10 cellular contexts compared by ENCODE assay signal in the genomic region with DNA sequence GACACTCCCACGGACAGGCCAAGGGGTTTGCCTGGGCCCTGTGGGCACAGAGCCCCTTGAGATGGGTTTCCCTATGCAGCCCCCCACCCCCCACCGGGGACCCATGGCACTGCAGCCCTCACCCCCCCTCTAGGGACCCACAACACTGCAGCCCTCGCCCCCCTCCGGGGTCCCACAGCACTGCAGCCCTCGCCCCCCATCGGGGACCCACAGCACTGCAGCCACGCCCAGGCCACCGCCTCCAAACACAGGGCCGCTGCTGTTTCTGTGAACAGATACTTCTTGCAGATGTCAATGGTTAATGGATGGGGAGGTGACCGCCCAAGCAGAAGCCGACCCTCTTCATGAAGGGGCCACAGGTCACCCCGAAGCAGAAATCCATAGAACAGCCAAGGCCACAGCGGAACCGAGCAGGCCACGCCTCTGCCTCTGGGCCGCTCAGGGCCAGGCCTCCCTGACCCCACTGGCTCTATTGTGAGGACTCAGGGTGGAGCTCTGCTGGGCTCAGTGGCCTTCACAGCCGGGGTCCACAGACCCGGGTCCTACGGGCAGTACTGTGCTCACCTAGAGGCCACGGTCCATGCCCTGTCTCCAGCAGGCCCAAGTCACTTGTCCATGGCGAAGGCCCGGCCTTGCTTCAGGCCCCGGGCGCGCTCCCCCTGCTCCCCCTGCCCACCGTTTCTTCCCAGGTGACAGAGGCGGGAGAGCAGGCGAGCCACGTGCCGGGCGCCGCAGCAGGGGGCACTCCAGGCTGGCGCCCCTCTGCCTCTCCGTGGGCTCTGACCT. TPM values are rescaled to one million over a fixed set of nuclear protein-coding genes. Genes with fewer than 3 reads are reported as not detected.
A peak's percentile ranks its signal among the peaks of the same experiment; 100 is the strongest.
DNase-seq lines count a peak whose midpoint lies in the region; TF ChIP-seq lines count a peak whose summit lies in the region.
"Had no signal": no experiment of that assay in that cellular context is flagged by ENCODE, and none has a peak within 500 bp of the region (broad histone marks: within the 10 kb centered on the region; RNA-seq: fewer than 3 reads in every experiment).

No MANE protein-coding gene starts in this region.

- no peaks in the 10 kb centered on the region for H3K27me3 Mint-ChIP-seq in nephron (ENCODE audit: low read depth)
- H3K27me3 Mint-ChIP-seq: activated T-helper 17 cell treated with anti-CD3 and anti-CD28 coated beads, Interleukin-2, amount 50 U/mL, for 72 hours had no signal

- CTCF ChIA-PET in mammary epithelial cell (lab: Charles Lee; ENCODE audit: low non-redundant PET), result interaction anchor here (1.2 kb wide), 1 partner anchor 152 kb away, joined by 4 read pairs; no protein-coding TSS in a partner anchor

- no peak overlapping the region for H3K4me3 ChIP-seq in breast epithelium
- H3K4me3 ChIP-seq in mammary epithelial cell (replicated peaks in 1 of 3; ENCODE audit: insufficient read depth in 1 of 3, low read depth in 2 of 3, low read length in 3 of 3), result no peak overlapping the region
- H3K4me3 ChIP-seq in dorsolateral prefrontal cortex, result peak overlapping the region in 3 of 59 donors; percentile 14 to 39 (median 25)
- H3K4me3 ChIP-seq in vagina, result no peak overlapping the region

- H3K36me3 ChIP-seq in breast epithelium, result no peaks in the 10 kb centered on the region
- H3K36me3 ChIP-seq in mammary epithelial cell (ENCODE audit: insufficient read depth, low read length), result no peaks in the 10 kb centered on the region
- H3K36me3 ChIP-seq in vagina, result no peaks in the 10 kb centered on the region

- TF ChIP-seq CTCF in breast epithelium (IDR thresholded peaks at IDR 0.05) (no peak), mammary epithelial cell (conservative IDR thresholded peaks at IDR 0.05 in 1 of 2, IDR thresholded peaks at IDR 0.05 in 1 of 2; ENCODE audit: extremely low read depth in 1 of 2, insufficient read depth in 1 of 2, low read depth in 1 of 2, low read length in 2 of 2) (no peak), dorsolateral prefrontal cortex (IDR thresholded peaks at IDR 0.05 in 54 of 56, conservative IDR thresholded peaks at IDR 0.05 in 2 of 56; ENCODE audit: low read depth in 1 of 56, partially characterized antibody in 56 of 56) (no peak), nephron (IDR thresholded peaks at IDR 0.05; ENCODE audit: unreplicated experiment in 3 of 3) (no peak), vagina (IDR thresholded peaks at IDR 0.05) (no peak)

- no peaks in the 10 kb centered on the region for H3K36me3 Mint-ChIP-seq in nephron (ENCODE audit: low read depth)

- H3K27ac Mint-ChIP-seq in nephron, result peak overlapping the region; percentile 79 to 86 (median 86)
- H3K27ac Mint-ChIP-seq: activated T-helper 17 cell treated with anti-CD3 and anti-CD28 coated beads, Interleukin-2, amount 50 U/mL, for 72 hours had no signal

- intact Hi-C loops in breast epithelium (cut with DNase I; ENCODE audit: low total_unique reads), result loop anchor here (2.0 kb wide), 1 partner anchor 147 kb away; no protein-coding TSS in a partner anchor
- intact Hi-C loops in mammary epithelial cell (cut with micrococcal nuclease), result loop anchor here (1.0 to 10.0 kb wide), 5 partner anchors 93 to 528 kb away; no protein-coding TSS in a partner anchor
- intact Hi-C loops in dorsolateral prefrontal cortex (cut with DNase I), result loop anchor here (1.0 to 5.0 kb wide), 4 partner anchors 15 to 155 kb away; no protein-coding TSS in a partner anchor
- intact Hi-C loops in vagina (cut with DNase I), result loop anchor here (2.0 kb wide), 1 partner anchor 147 kb away; no protein-coding TSS in a partner anchor

- TF ChIP-seq POLR2A in breast epithelium (IDR thresholded peaks at IDR 0.05) (no peak), vagina (IDR thresholded peaks at IDR 0.05) (no peak)

- no peaks in the 10 kb centered on the region for H4K20me1 ChIP-seq in mammary epithelial cell (ENCODE audit: insufficient read depth, low read length)

- H3K9me3 Mint-ChIP-seq in nephron, result peaks cover 2% of the 10 kb centered on the region
- H3K9me3 Mint-ChIP-seq: activated T-helper 17 cell treated with anti-CD3 and anti-CD28 coated beads, Interleukin-2, amount 50 U/mL, for 72 hours had no signal

- no peak overlapping the region for H3K4me2 ChIP-seq in mammary epithelial cell (ENCODE audit: insufficient read depth, low read depth, low read length)

- peaks cover 58% of the 10 kb centered on the region for H3K4me1 Mint-ChIP-seq in nephron

- in situ Hi-C loops in mammary epithelial cell (cut with MboI; ENCODE audit: low sequenced_read_pairs in 2 of 2), result loop anchor here (10.0 kb wide), 2 partner anchors 153 to 173 kb away; no protein-coding TSS in a partner anchor

- H3K79me2 ChIP-seq in mammary epithelial cell (ENCODE audit: insufficient read depth, low read length), result peaks cover 4% of the 10 kb centered on the region
- H3K79me2 ChIP-seq: parathyroid adenoma had no signal

- DNase-seq in breast epithelium (ENCODE audit: low spot score in 2 of 2) (peak in 1 of 2 donors; percentile 47), mammary epithelial cell (no peak), dorsolateral prefrontal cortex (peak in 1 of 10 donors; percentile 43), vagina (ENCODE audit: extremely low spot score in 2 of 2) (peak; percentile 88 to 93), activated gamma-delta T cell (lab: John Stamatoyannopoulos, UW) (no peak), MV-4-11 (lab: John Stamatoyannopoulos, UW) (no peak)
- no peak for DNase-seq in central memory CD4-positive, alpha-beta T cell

- H3K27ac ChIP-seq in breast epithelium, result peak overlapping the region; percentile 83 to 97
- no peak overlapping the region for H3K27ac ChIP-seq in mammary epithelial cell (ENCODE audit: insufficient read depth, low read depth, low read length)
- H3K27ac ChIP-seq in dorsolateral prefrontal cortex, result peak overlapping the region in 43 of 59 donors; percentile 4 to 97 (median 78)
- peak overlapping the region; percentile 94 for H3K27ac ChIP-seq in vagina
- H3K27ac ChIP-seq: parathyroid adenoma had no signal

- 81% methylated on average over 20 of the region's 34 CpGs for WGBS in mammary epithelial cell (ENCODE audit: low coverage, missing lambda C conversion rate)

- H3K4me1 ChIP-seq in breast epithelium, result peaks cover 12% of the 10 kb centered on the region in 2 donors
- peaks cover 12% of the 10 kb centered on the region for H3K4me1 ChIP-seq in mammary epithelial cell (ENCODE audit: insufficient read depth, low read length)
- peaks cover 56% of the 10 kb centered on the region for H3K4me1 ChIP-seq in vagina

- no peak overlapping the region for H3K9ac ChIP-seq in mammary epithelial cell (ENCODE audit: insufficient read depth, low read length)
- H3K9ac ChIP-seq: parathyroid adenoma had no signal

- H3K9me3 ChIP-seq in breast epithelium (no peaks in the 10 kb centered on the region), mammary epithelial cell (replicated peaks; ENCODE audit: insufficient read depth, low read length) (no peaks in the 10 kb centered on the region), vagina (no peaks in the 10 kb centered on the region)

- H3K27me3 ChIP-seq in breast epithelium (no peaks in the 10 kb centered on the region), mammary epithelial cell (ENCODE audit: insufficient read depth, low read length) (no peaks in the 10 kb centered on the region), dorsolateral prefrontal cortex (no peaks in the 10 kb centered on the region), vagina (no peaks in the 10 kb centered on the region)

- no TSS peak for BruUV-seq in mammary epithelial cell (replicated peaks; lab: Mats Ljungman, UMichigan)

- dilution Hi-C loops in mammary epithelial cell (cut with HindIII; ENCODE audit: low sequenced_read_pairs), result no loop called here

- H3K4me3 Mint-ChIP-seq in nephron, result peak overlapping the region; percentile 61 to 74 (median 71)

- no peak overlapping the region for H2AFZ ChIP-seq in mammary epithelial cell (ENCODE audit: low read depth, low read length)

RNA-seq across cellular contexts. Expression of gene POFUT2, which starts 4.1 kb away (rescaled TPM):
- total RNA-seq in breast epithelium (10 to 100 TPM; 20.0 to 22.9 (median 22.1) TPM), mammary epithelial cell (10 to 100 TPM; 19.3 to 25.0 TPM), dorsolateral prefrontal cortex (10 to 100 TPM; 13.5 to 37.4 (median 20.5) TPM), vagina (38.3 TPM)
- polyA plus RNA-seq in mammary epithelial cell, result 14.1 TPM
- polyA minus RNA-seq in mammary epithelial cell, result 9.7 TPM

Comparison
In these comparisons a context has a peak if more than half of its experiments do, and no peak if none do; other contexts are left out.
1. DNase-seq: peak in vagina (2 of 2); none in mammary epithelial cell (single experiment), activated gamma-delta T cell (single experiment), central memory CD4-positive, alpha-beta T cell (single experiment) and MV-4-11 (single experiment).